In the genomic region with DNA sequence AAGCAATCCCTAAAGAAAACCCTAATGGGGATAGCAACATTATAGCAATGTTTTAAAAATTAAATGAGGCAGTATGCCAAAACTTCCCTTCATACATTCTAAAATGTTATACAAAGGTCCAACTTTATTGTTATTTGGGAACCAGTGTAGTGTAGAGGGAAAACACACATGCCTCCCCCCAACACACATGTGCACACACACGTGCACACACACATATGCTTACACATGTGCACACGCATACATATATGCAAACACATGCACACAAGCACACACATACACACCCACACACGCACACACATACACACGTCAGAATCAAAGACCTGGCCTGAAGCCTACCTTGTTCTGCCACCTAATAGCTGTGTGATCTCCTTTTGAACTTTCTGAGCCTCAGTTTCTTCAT, we compare ENCODE assay signal across 21 cellular contexts.
DNase-seq lines count a peak whose midpoint lies in the region; ATAC-seq, FAIRE-seq and TF ChIP-seq lines count a peak whose summit lies in the region.
"Had no signal": no experiment of that assay in that cellular context is flagged by ENCODE, and none has a peak within 500 bp of the region (broad histone marks: within the 10 kb centered on the region; RNA-seq: fewer than 3 reads in every experiment).

No MANE protein-coding gene starts in this region.

- no peaks in the 10 kb centered on the region for H4K20me1 ChIP-seq in HepG2 (ENCODE audit: insufficient read depth, low read length)
- H4K20me1 ChIP-seq: BLaER1 treated with 17β-estradiol and CSF1 and Interleukin-3, amounts not matched to agents 10 nM and 100 nM had no signal

- ATAC-seq in HepG2 (no peak), right lobe of liver (no peak)
- ATAC-seq: A549; CD8-positive, alpha-beta T cell had no signal

- FAIRE-seq in HepG2 (lab: Jason Lieb, UNC): no peak
- FAIRE-seq: A549, D721Med, G401.6, GM12891, GM18507 had no signal

- TF ChIP-seq EP300 in HepG2 (IDR thresholded peaks at IDR 0.05; ENCODE audit: low read depth in 2 of 2, low read length in 2 of 2) (no peak), HepG2 (CRISPR knock-in tag; IDR thresholded peaks at IDR 0.05; ENCODE audit: borderline replicate concordance) (no peak)

- H3K9me3 Mint-ChIP-seq in osteocyte (ENCODE audit: unreplicated experiment): no peaks in the 10 kb centered on the region
- no peaks in the 10 kb centered on the region for H3K9me3 Mint-ChIP-seq in activated T-helper 1 cell treated with anti-CD3 and anti-CD28 coated beads, Interleukin-12 subunit alpha, Interleukin-12 subunit beta, Interleukin-2, Interleukin-4 antibody, amounts not matched to agents 30 ng/mL and 10 ng/mL and 1 ng/mL, durations not matched to agents 14 hours and 24 hours and 36 hours
- H3K9me3 Mint-ChIP-seq: CD4-positive, alpha-beta T cell; CD8-positive, alpha-beta T cell had no signal

- peaks cover 20% of the 10 kb centered on the region for H3K27me3 Mint-ChIP-seq in osteocyte (ENCODE audit: unreplicated experiment)
- H3K27me3 Mint-ChIP-seq in activated T-helper 1 cell treated with anti-CD3 and anti-CD28 coated beads, Interleukin-12 subunit alpha, Interleukin-12 subunit beta, Interleukin-2, Interleukin-4 antibody, amounts not matched to agents 30 ng/mL and 10 ng/mL and 1 ng/mL, durations not matched to agents 14 hours and 24 hours and 36 hours (ENCODE audit: insufficient read depth): peaks cover 3% of the 10 kb centered on the region

- no peak for DNase-seq in HepG2 (ENCODE audit: low spot score)
- no peak for DNase-seq in right lobe of liver
- DNase-seq in osteocyte (ENCODE audit: extremely low spot score, unreplicated experiment): peak; percentile 2
- DNase-seq in activated T-helper 1 cell treated with anti-CD3 and anti-CD28 coated beads, Interleukin-12 subunit alpha, Interleukin-12 subunit beta, Interleukin-2, Interleukin-4 antibody, amounts not matched to agents 30 ng/mL and 10 ng/mL and 1 ng/mL, durations not matched to agents 14 hours and 24 hours and 36 hours (ENCODE audit: low spot score): no peak
- DNase-seq in HAP-1 (ENCODE audit: low spot score in 2 of 2): no peak
- DNase-seq: AML-193; Caco-2; Calu3; CD4-positive, alpha-beta T cell; CD8-positive, alpha-beta T cell; DMS79 treated with DMSO at 0.1 percent for 48 hours; GF-D8 had no signal

- H3K4me2 ChIP-seq in HepG2 (ENCODE audit: low read depth, low read length): no peak overlapping the region
- H3K4me2 ChIP-seq: A549; BLaER1 treated with 17β-estradiol and CSF1 and Interleukin-3, amounts not matched to agents 10 nM and 100 nM had no signal

- no peak for TF ChIP-seq POLR2A in HepG2 (IDR thresholded peaks at IDR 0.05; ENCODE audit: insufficient read depth in 1 of 2, low read depth in 2 of 2, low read length in 2 of 2)
- no peak for TF ChIP-seq POLR2A in right lobe of liver (IDR thresholded peaks at IDR 0.05)

- no peak overlapping the region for H3K4me3 ChIP-seq in HepG2 (replicated peaks in 1 of 3; ENCODE audit: insufficient read depth in 1 of 3, low read depth in 2 of 3, low read length in 3 of 3)
- H3K4me3 ChIP-seq in right lobe of liver: no peak overlapping the region
- H3K4me3 ChIP-seq in HAP-1: no peak overlapping the region
- H3K4me3 ChIP-seq: A549; BLaER1 treated with 17β-estradiol and CSF1 and Interleukin-3, amounts not matched to agents 10 nM and 100 nM had no signal

- H3K4me3 Mint-ChIP-seq in osteocyte (ENCODE audit: unreplicated experiment): no peak overlapping the region
- no peak overlapping the region for H3K4me3 Mint-ChIP-seq in activated T-helper 1 cell treated with anti-CD3 and anti-CD28 coated beads, Interleukin-12 subunit alpha, Interleukin-12 subunit beta, Interleukin-2, Interleukin-4 antibody, amounts not matched to agents 30 ng/mL and 10 ng/mL and 1 ng/mL, durations not matched to agents 14 hours and 24 hours and 36 hours
- H3K4me3 Mint-ChIP-seq: B cell; CD4-positive, alpha-beta T cell; CD8-positive, alpha-beta T cell had no signal

- no peaks in the 10 kb centered on the region for H3K36me3 Mint-ChIP-seq in osteocyte (ENCODE audit: unreplicated experiment)
- H3K36me3 Mint-ChIP-seq in activated T-helper 1 cell treated with anti-CD3 and anti-CD28 coated beads, Interleukin-12 subunit alpha, Interleukin-12 subunit beta, Interleukin-2, Interleukin-4 antibody, amounts not matched to agents 30 ng/mL and 10 ng/mL and 1 ng/mL, durations not matched to agents 14 hours and 24 hours and 36 hours (ENCODE audit: low read depth): no peaks in the 10 kb centered on the region
- H3K36me3 Mint-ChIP-seq: CD8-positive, alpha-beta T cell had no signal

- H3K9ac ChIP-seq in HepG2 (ENCODE audit: insufficient read depth, low read depth, low read length): no peak overlapping the region
- H3K9ac ChIP-seq: BLaER1 treated with 17β-estradiol and CSF1 and Interleukin-3, amounts not matched to agents 10 nM and 100 nM had no signal

- no peak overlapping the region for H3K27ac Mint-ChIP-seq in osteocyte (ENCODE audit: unreplicated experiment)
- H3K27ac Mint-ChIP-seq in activated T-helper 1 cell treated with anti-CD3 and anti-CD28 coated beads, Interleukin-12 subunit alpha, Interleukin-12 subunit beta, Interleukin-2, Interleukin-4 antibody, amounts not matched to agents 30 ng/mL and 10 ng/mL and 1 ng/mL, durations not matched to agents 14 hours and 24 hours and 36 hours: no peak overlapping the region
- H3K27ac Mint-ChIP-seq: B cell; CD4-positive, alpha-beta T cell; CD8-positive, alpha-beta T cell had no signal

- H3K27ac ChIP-seq in HepG2 (ENCODE audit: extremely low read length, insufficient read depth, low read length) (no peak overlapping the region), right lobe of liver (no peak overlapping the region)
- H3K27ac ChIP-seq: 22Rv1; A549; BLaER1 treated with 17β-estradiol and CSF1 and Interleukin-3, amounts not matched to agents 10 nM and 100 nM; C4-2B had no signal

- in situ Hi-C loops in HepG2 (cut with HindIII; ENCODE audit: extremely low pct_ligation_motif_present, low pct_unique_long_range_greater_than_20kb): no loop called here
- in situ Hi-C loops in HAP-1 (cut with MboI; ENCODE audit: low sequenced_read_pairs): no loop called here

- H3K9me3 ChIP-seq in HepG2 (ENCODE audit: low read length) (no peaks in the 10 kb centered on the region), right lobe of liver (no peaks in the 10 kb centered on the region), HAP-1 (no peaks in the 10 kb centered on the region)
- H3K9me3 ChIP-seq: A549; BLaER1 treated with 17β-estradiol and CSF1 and Interleukin-3, amounts not matched to agents 10 nM and 100 nM; Caco-2 had no signal

- intact Hi-C loops in HepG2 (cut with micrococcal nuclease; ENCODE audit: unreplicated experiment): no loop called here
- intact Hi-C loops in right lobe of liver (cut with DNase I): no loop called here
- intact Hi-C loops in activated T-helper 1 cell treated with anti-CD3 and anti-CD28 coated beads, Interleukin-12 subunit alpha, Interleukin-12 subunit beta, Interleukin-2, Interleukin-4 antibody, amounts not matched to agents 30 ng/mL and 10 ng/mL and 1 ng/mL, durations not matched to agents 14 hours and 24 hours and 36 hours (cut with micrococcal nuclease): no loop called here

- H3K4me1 ChIP-seq in HepG2 (ENCODE audit: insufficient read depth, low read length) (no peaks in the 10 kb centered on the region), right lobe of liver (no peaks in the 10 kb centered on the region), HAP-1 (no peaks in the 10 kb centered on the region)
- H3K4me1 ChIP-seq: A549; BLaER1 treated with 17β-estradiol and CSF1 and Interleukin-3, amounts not matched to agents 10 nM and 100 nM; Caco-2 had no signal

- BruUV-seq in HepG2 (replicated peaks; lab: Mats Ljungman, UMichigan): no TSS peak

- H2AFZ ChIP-seq in HepG2 (ENCODE audit: low read length): no peak overlapping the region

- no peaks in the 10 kb centered on the region for H3K4me1 Mint-ChIP-seq in osteocyte (ENCODE audit: unreplicated experiment)
- H3K4me1 Mint-ChIP-seq in activated T-helper 1 cell treated with anti-CD3 and anti-CD28 coated beads, Interleukin-12 subunit alpha, Interleukin-12 subunit beta, Interleukin-2, Interleukin-4 antibody, amounts not matched to agents 30 ng/mL and 10 ng/mL and 1 ng/mL, durations not matched to agents 14 hours and 24 hours and 36 hours (ENCODE audit: low read depth): no peaks in the 10 kb centered on the region
- H3K4me1 Mint-ChIP-seq: B cell had no signal

- no peaks in the 10 kb centered on the region for H3K79me2 ChIP-seq in HepG2 (ENCODE audit: insufficient read depth, low read length)

- POLR2A ChIA-PET in HepG2 (lab: Yijun Ruan, JAX): no interaction called here

- TF ChIP-seq CTCF in HepG2 (CRISPR knock-in tag; IDR thresholded peaks at IDR 0.05) (no peak), right lobe of liver (IDR thresholded peaks at IDR 0.05) (no peak), osteocyte (IDR thresholded peaks at IDR 0.05) (no peak)

- H3K27me3 ChIP-seq in HepG2 (ENCODE audit: control insufficient read depth in 1 of 2, insufficient read depth in 2 of 2, low read length in 2 of 2) (peaks cover 0 to 4% of the 10 kb centered on the region in 2 experiments; a peak in 2 of 5 replicates), right lobe of liver (no peaks in the 10 kb centered on the region), HAP-1 (ENCODE audit: low read depth) (peaks cover 11% of the 10 kb centered on the region)
- H3K27me3 ChIP-seq: BLaER1 treated with 17β-estradiol and CSF1 and Interleukin-3, amounts not matched to agents 10 nM and 100 nM had no signal

- CTCF ChIA-PET in HepG2 (lab: Yijun Ruan, JAX; ENCODE audit: low intra/inter-chr PET ratio, low total read pairs): no interaction called here

- no peak for TF ChIP-seq RAD21 in HepG2 (CRISPR knock-in tag; IDR thresholded peaks at IDR 0.05)

- 18% methylated on average over 4 of the region's 4 CpGs for WGBS in HepG2 (ENCODE audit: low lambda C conversion rate)
- 72% methylated on average over 4 of the region's 4 CpGs for WGBS in right lobe of liver (ENCODE audit: insufficient coverage, low coverage, low lambda C conversion rate, missing lambda C conversion rate)

- H3K36me3 ChIP-seq in HepG2 (replicated peaks in 1 of 2; ENCODE audit: control insufficient read depth in 1 of 2, insufficient read depth in 2 of 2, low read length in 2 of 2) (no peaks in the 10 kb centered on the region), right lobe of liver (no peaks in the 10 kb centered on the region), HAP-1 (replicated peaks) (no peaks in the 10 kb centered on the region)
- H3K36me3 ChIP-seq: BLaER1 treated with 17β-estradiol and CSF1 and Interleukin-3, amounts not matched to agents 10 nM and 100 nM had no signal

TF ChIP-seq in HepG2, 621 proteins besides CTCF, POLR2A, EP300 and RAD21 (continues in another document):
- TF ChIP-seq ZNF101 (CRISPR knock-in tag; IDR thresholded peaks at IDR 0.05; ENCODE audit: borderline replicate concordance, low read depth) (no peak), NFYB (CRISPR knock-in tag; IDR thresholded peaks at IDR 0.05) (no peak), SRY (CRISPR knock-in tag; IDR thresholded peaks at IDR 0.05) (no peak)
